In the genomic region with DNA sequence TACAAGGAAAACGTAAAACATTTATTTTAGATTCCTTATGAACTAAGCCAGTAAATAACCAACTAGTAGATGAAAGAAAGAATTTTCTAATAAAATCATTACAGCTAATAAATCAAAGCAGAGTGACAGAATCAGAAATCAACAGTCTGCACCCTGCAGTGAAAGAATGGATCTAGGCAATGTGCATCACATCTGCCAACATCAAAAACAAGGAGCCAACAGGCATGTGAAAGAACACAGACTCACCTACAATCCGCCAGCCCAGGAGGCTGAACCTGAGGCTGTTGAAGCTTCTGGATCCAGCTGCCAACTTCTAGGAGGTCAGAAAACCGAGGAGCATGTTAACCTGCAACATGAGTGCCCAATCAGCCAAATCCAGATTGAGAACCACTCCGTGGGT, we compare ENCODE assay signal across 36 cellular contexts.
"Had no signal": no experiment of that assay in that cellular context is flagged by ENCODE, and none has a peak within 500 bp of the region (broad histone marks: within the 10 kb centered on the region; RNA-seq: fewer than 3 reads in every experiment).

No MANE protein-coding gene starts in this region.

- H3K4me2 ChIP-seq: KMS-11 had no signal

- H3K9me3 ChIP-seq: MG63 had no signal

- H3K27me3 ChIP-seq: MG63 had no signal

- H3K4me3 ChIP-seq: MG63 had no signal

- H3K27ac ChIP-seq: KMS-11 had no signal

- DNase-seq: Karpas-422, Kasumi-1, KG1, MG63, MM.1S, MV-4-11, NCI-H1048, NCI-H1092, NCI-H1092 treated with DMSO at 0.1 percent for 48 hours, NCI-H1105, NCI-H1105 treated with DMSO at 0.1 percent for 48 hours, NCI-H1417, NCI-H1417 treated with DMSO at 0.1 percent for 48 hours, NCI-H1436, NCI-H1436 treated with DMSO at 0.1 percent for 48 hours, NCI-H146, NCI-H1694, NCI-H1694 treated with DMSO at 0.1 percent for 48 hours, NCI-H187, NCI-H187 treated with DMSO at 0.1 percent for 48 hours, NCI-H1930, NCI-H2029, NCI-H2029 treated with DMSO at 0.1 percent for 48 hours, NCI-H2081, NCI-H2081 treated with DMSO at 0.1 percent for 48 hours, NCI-H2107, NCI-H2171, NCI-H2171 treated with DMSO at 0.1 percent for 48 hours, NCI-H2227 treated with DMSO at 0.1 percent for 48 hours, NCI-H226, NCI-H345, NCI-H446, NCI-H446 treated with DMSO at 0.1 percent for 48 hours, NCI-H510A, NCI-H510A treated with DMSO at 0.1 percent for 48 hours had no signal

- H3K36me3 ChIP-seq: MG63 had no signal
